ENCODE assay signal across 10 cellular contexts in the genomic region with DNA sequence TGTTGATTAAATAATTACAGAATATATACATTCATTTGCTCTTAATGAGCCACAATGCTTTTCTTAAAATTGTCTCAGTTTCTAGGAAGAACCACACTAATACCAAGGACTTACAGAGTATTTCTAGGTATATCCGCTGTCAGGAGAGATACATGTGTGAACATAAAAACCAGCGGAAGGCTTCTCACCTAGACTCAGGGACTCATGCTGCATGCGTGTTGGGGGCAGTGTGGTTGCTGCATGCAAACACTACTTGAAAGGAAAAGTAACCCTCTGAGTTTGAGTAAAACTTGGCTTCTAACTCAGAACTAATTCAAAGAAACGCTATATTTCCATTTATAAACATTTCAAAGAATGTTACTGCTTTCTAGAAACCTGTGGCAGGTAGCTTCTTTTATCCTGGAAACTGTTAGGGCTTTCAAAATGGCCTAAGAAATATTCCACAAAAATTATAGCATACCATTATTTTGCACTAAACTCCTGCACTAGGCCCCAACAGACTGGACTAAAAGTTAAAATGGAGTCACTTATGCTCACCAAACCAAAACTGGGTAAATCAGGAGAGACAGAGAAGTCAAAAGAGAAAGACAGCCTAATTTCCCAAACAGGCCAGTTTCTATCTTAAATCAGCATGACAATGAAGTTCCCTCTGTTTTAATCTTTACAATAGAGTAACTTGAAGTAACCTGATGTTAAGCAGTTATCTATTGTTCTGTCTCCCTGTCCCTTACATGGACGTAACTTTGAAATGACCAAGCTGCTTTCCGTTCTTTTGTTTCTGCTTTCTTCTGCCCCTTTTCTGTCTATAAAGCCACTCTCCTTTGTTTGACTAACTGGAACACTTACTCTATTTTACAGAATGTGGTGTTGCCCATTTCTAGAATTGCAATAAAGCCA.
DNase-seq lines count a peak whose midpoint lies in the region; ATAC-seq and TF ChIP-seq lines count a peak whose summit lies in the region.
"Had no signal": no experiment of that assay in that cellular context is flagged by ENCODE, and none has a peak within 500 bp of the region (broad histone marks: within the 10 kb centered on the region; RNA-seq: fewer than 3 reads in every experiment).

No MANE protein-coding gene starts in this region.

- H3K9me3 Mint-ChIP-seq in osteocyte (ENCODE audit: unreplicated experiment), result no peaks in the 10 kb centered on the region
- H3K9me3 Mint-ChIP-seq: dendritic cell treated with granulocyte-macrophage colony-stimulating factor and Interleukin-4, amounts not matched to agents 40 ng/mL and 50 ng/mL, for 4 days had no signal

- H3K36me3 Mint-ChIP-seq in osteocyte (ENCODE audit: unreplicated experiment), result peaks cover 11% of the 10 kb centered on the region

- H3K4me1 Mint-ChIP-seq in osteocyte (ENCODE audit: unreplicated experiment), result peaks cover 40% of the 10 kb centered on the region

- peak; percentile 89 for ATAC-seq in stimulated activated naive CD8-positive, alpha-beta T cell treated with anti-CD3 and anti-CD28 coated beads, Interleukin-15, Interleukin-2, amounts not matched to agents 100 U/mL and 50 U/mL, for 24 hours
- ATAC-seq in GM19452 (IDR thresholded peaks at IDR 0.05; ENCODE audit: unreplicated experiment), result no peak
- ATAC-seq in GM19463 (IDR thresholded peaks at IDR 0.05; ENCODE audit: unreplicated experiment), result no peak

- peak overlapping the region; percentile 1 for H3K27ac Mint-ChIP-seq in osteocyte (ENCODE audit: unreplicated experiment)
- H3K27ac Mint-ChIP-seq: dendritic cell treated with granulocyte-macrophage colony-stimulating factor and Interleukin-4, amounts not matched to agents 40 ng/mL and 50 ng/mL, for 4 days had no signal

- DNase-seq in NK-92 treated with Interleukin-12 subunit alpha and Interleukin-12 subunit beta, amount 100 ng/mL, for 24 hours (lab: John Stamatoyannopoulos, UW), result peak; percentile 72
- DNase-seq in NK-92 (lab: John Stamatoyannopoulos, UW; ENCODE audit: unreplicated experiment), result no peak
- peak; percentile 41 for DNase-seq in activated T-helper 9 cell treated with anti-CD3 and anti-CD28 coated beads, Interleukin-2, amount 50 U/mL, for 16 hours (ENCODE audit: low read depth)
- DNase-seq in osteocyte (ENCODE audit: extremely low spot score, unreplicated experiment), result no peak
- DNase-seq in stimulated activated naive CD8-positive, alpha-beta T cell treated with anti-CD3 and anti-CD28 coated beads, Interleukin-15, Interleukin-2, amounts not matched to agents 100 U/mL and 50 U/mL, for 24 hours, result peak; percentile 54
- no peak for DNase-seq in NCI-H1417 treated with DMSO at 0.1 percent for 48 hours (lab: John Stamatoyannopoulos, UW)
- DNase-seq: Karpas-422 had no signal

- H3K4me3 Mint-ChIP-seq in osteocyte (ENCODE audit: unreplicated experiment), result no peak overlapping the region
- H3K4me3 Mint-ChIP-seq: dendritic cell treated with granulocyte-macrophage colony-stimulating factor and Interleukin-4, amounts not matched to agents 40 ng/mL and 50 ng/mL, for 4 days had no signal

- H3K27me3 Mint-ChIP-seq in osteocyte (ENCODE audit: unreplicated experiment), result no peaks in the 10 kb centered on the region
- H3K27me3 Mint-ChIP-seq: dendritic cell treated with granulocyte-macrophage colony-stimulating factor and Interleukin-4, amounts not matched to agents 40 ng/mL and 50 ng/mL, for 4 days had no signal

- TF ChIP-seq CTCF in osteocyte (IDR thresholded peaks at IDR 0.05), result no peak

Comparison
In these comparisons a context has a peak if more than half of its experiments do, and no peak if none do; other contexts are left out.
1. DNase-seq: peak in NK-92 treated with Interleukin-12 subunit alpha and Interleukin-12 subunit beta, amount 100 ng/mL, for 24 hours (single experiment), activated T-helper 9 cell treated with anti-CD3 and anti-CD28 coated beads, Interleukin-2, amount 50 U/mL, for 16 hours (single experiment) and stimulated activated naive CD8-positive, alpha-beta T cell treated with anti-CD3 and anti-CD28 coated beads, Interleukin-15, Interleukin-2, amounts not matched to agents 100 U/mL and 50 U/mL, for 24 hours (single experiment); none in NK-92 (single experiment), osteocyte (single experiment) and NCI-H1417 treated with DMSO at 0.1 percent for 48 hours (single experiment).